Comparison of ENCODE assay signal across 8 cellular contexts in the genomic region with DNA sequence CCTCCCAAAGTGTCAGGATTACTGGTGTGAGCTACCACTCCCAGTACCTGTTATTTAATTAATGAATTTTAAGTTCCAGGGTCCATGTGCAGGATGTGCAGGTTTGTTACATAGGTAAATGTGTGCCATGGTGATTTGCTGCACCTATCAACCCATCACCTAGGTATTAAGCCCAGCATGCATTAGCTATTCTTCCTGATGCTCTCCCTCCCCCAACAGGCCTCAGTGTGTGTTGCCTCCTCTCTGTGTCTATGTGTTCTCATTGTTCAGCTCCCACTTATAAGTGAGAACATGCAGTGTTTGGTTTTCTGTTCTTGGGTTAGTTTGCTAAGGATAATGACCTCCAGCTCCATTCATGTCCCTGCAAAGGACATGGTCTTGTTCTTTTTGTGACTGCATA. TPM values are rescaled to one million over a fixed set of nuclear protein-coding genes. Genes with fewer than 3 reads are reported as not detected.
DNase-seq lines count a peak whose midpoint lies in the region; ATAC-seq and TF ChIP-seq lines count a peak whose summit lies in the region.
"Not testable (repeated sequence)": the region's sequence is repeated elsewhere in the genome, so short reads cannot be mapped to it uniquely, and the experiment has no call there.
"Had no signal": no experiment of that assay in that cellular context is flagged by ENCODE, and none has a peak within 500 bp of the region (broad histone marks: within the 10 kb centered on the region; RNA-seq: fewer than 3 reads in every experiment).

No MANE protein-coding gene starts in this region.

- peaks cover 14% of the 10 kb centered on the region; the same call in 1 of the 2 replicates for H3F3A ChIP-seq in MM.1S (ENCODE audit: insufficient read depth, low read length)

- not testable (repeated sequence) for H3K9me3 ChIP-seq in MM.1S (replicated peaks; ENCODE audit: insufficient read depth, low read length); liver (ENCODE audit: control insufficient read depth in 4 of 4, low read length in 3 of 4)

- H3K27me3 ChIP-seq in ACC112 (ENCODE audit: insufficient read depth, low read length); MM.1S (replicated peaks; ENCODE audit: insufficient read depth, low read length); liver (ENCODE audit: control insufficient read depth in 4 of 4, insufficient read depth in 4 of 4, low read length in 3 of 4); rectal smooth muscle tissue (ENCODE audit: control insufficient read depth, insufficient read depth, low read length): not testable (repeated sequence)

- intact Hi-C loops in activated CD4-positive, alpha-beta T cell treated with anti-CD3 and anti-CD28 coated beads, Interleukin-2, amount 10 ng/mL, durations not matched to agents 24 days and 14 days (cut with micrococcal nuclease): not testable (repeated sequence)

- H3K4me1 ChIP-seq in ACC112 (ENCODE audit: control insufficient read depth, insufficient read depth, low read length, unreplicated experiment); MM.1S (ENCODE audit: low read length); liver (ENCODE audit: control insufficient read depth in 4 of 4, insufficient read depth in 4 of 4, low read length in 3 of 4); rectal smooth muscle tissue (ENCODE audit: control insufficient read depth, insufficient read depth, low read length): not testable (repeated sequence)

- TF ChIP-seq CTCF in MM.1S (IDR thresholded peaks at IDR 0.05; ENCODE audit: low read length); liver (IDR thresholded peaks at IDR 0.05; ENCODE audit: low read depth, low read length, missing input control): not testable (repeated sequence)

- H2AFZ ChIP-seq in ACC112 (ENCODE audit: low read length, unreplicated experiment): not testable (repeated sequence)
- peak overlapping the region; percentile 67 for H2AFZ ChIP-seq in MM.1S (ENCODE audit: low read length)

- not testable (repeated sequence) for DNase-seq in MM.1S; activated CD4-positive, alpha-beta T cell treated with anti-CD3 and anti-CD28 coated beads, Interleukin-2, amount 10 ng/mL, durations not matched to agents 24 days and 14 days; activated naive CD8-positive, alpha-beta T cell treated with anti-CD3 and anti-CD28 coated beads, Interleukin-2, amount 10 ng/mL, durations not matched to agents 7 days and 5 days

- TF ChIP-seq RAD21 in liver (IDR thresholded peaks at IDR 0.05): not testable (repeated sequence)

- POLR2A ChIA-PET in activated naive CD8-positive, alpha-beta T cell treated with anti-CD3 and anti-CD28 coated beads, Interleukin-2, amount 10 ng/mL, durations not matched to agents 7 days and 5 days (lab: Charles Lee): interaction anchor here (1.2 to 3.7 kb wide), 4 partner anchors 10 to 46 kb away, joined by 3 to 30 read pairs (median 20); partner anchors contain the start of genes BAZ1B, BCL7B and TBL2

- H3K27me3 Mint-ChIP-seq in activated CD4-positive, alpha-beta T cell treated with anti-CD3 and anti-CD28 coated beads, Interleukin-2, amount 10 ng/mL, durations not matched to agents 24 days and 14 days; activated naive CD8-positive, alpha-beta T cell treated with anti-CD3 and anti-CD28 coated beads, Interleukin-2, amount 10 ng/mL, durations not matched to agents 7 days and 5 days: not testable (repeated sequence)

- not testable (repeated sequence) for H3K36me3 ChIP-seq in ACC112 (ENCODE audit: insufficient read depth, low read length); MM.1S (replicated peaks; ENCODE audit: insufficient read depth, low read length)
- H3K36me3 ChIP-seq in liver (ENCODE audit: control insufficient read depth in 4 of 4, insufficient read depth in 3 of 4, low read depth in 1 of 4, low read length in 3 of 4) (peaks cover 7 to 19% (median 13%) of the 10 kb centered on the region in 4 donors), rectal smooth muscle tissue (ENCODE audit: control insufficient read depth, insufficient read depth, low read length) (peaks cover 17% of the 10 kb centered on the region)

- not testable (repeated sequence) for H3K79me2 ChIP-seq in ACC112 (ENCODE audit: control insufficient read depth, insufficient read depth, low read length, unreplicated experiment); MM.1S (ENCODE audit: low read length)

- not testable (repeated sequence) for H3K27ac ChIP-seq in ACC112 (ENCODE audit: low read depth, low read length); MM.1S (ENCODE audit: low read length); rectal smooth muscle tissue (ENCODE audit: low read depth, low read length)
- H3K27ac ChIP-seq in liver (ENCODE audit: low read depth in 1 of 2, low read length in 2 of 2): peak overlapping the region in 1 of 2 donors; percentile 30

- H4K20me1 ChIP-seq in MM.1S (ENCODE audit: insufficient read depth, low read length): not testable (repeated sequence)

- peak overlapping the region; percentile 25 for H3K27ac Mint-ChIP-seq in activated CD4-positive, alpha-beta T cell treated with anti-CD3 and anti-CD28 coated beads, Interleukin-2, amount 10 ng/mL, durations not matched to agents 24 days and 14 days
- H3K27ac Mint-ChIP-seq in activated naive CD8-positive, alpha-beta T cell treated with anti-CD3 and anti-CD28 coated beads, Interleukin-2, amount 10 ng/mL, durations not matched to agents 7 days and 5 days: peak overlapping the region; percentile 80

- H3K9ac ChIP-seq in MM.1S (ENCODE audit: low read length) (peak overlapping the region; percentile 34; the same call in 1 of the 2 replicates), liver (ENCODE audit: low read depth in 1 of 2, low read length in 2 of 2) (peak overlapping the region; percentile 64 to 65), rectal smooth muscle tissue (ENCODE audit: low read length) (peak overlapping the region; percentile 4)

- not testable (repeated sequence) for H3K9me3 Mint-ChIP-seq in activated CD4-positive, alpha-beta T cell treated with anti-CD3 and anti-CD28 coated beads, Interleukin-2, amount 10 ng/mL, durations not matched to agents 24 days and 14 days; activated naive CD8-positive, alpha-beta T cell treated with anti-CD3 and anti-CD28 coated beads, Interleukin-2, amount 10 ng/mL, durations not matched to agents 7 days and 5 days

- peaks cover 30% of the 10 kb centered on the region for H3K4me1 Mint-ChIP-seq in activated CD4-positive, alpha-beta T cell treated with anti-CD3 and anti-CD28 coated beads, Interleukin-2, amount 10 ng/mL, durations not matched to agents 24 days and 14 days
- H3K4me1 Mint-ChIP-seq in activated naive CD8-positive, alpha-beta T cell treated with anti-CD3 and anti-CD28 coated beads, Interleukin-2, amount 10 ng/mL, durations not matched to agents 7 days and 5 days: peaks cover 21% of the 10 kb centered on the region

- not testable (repeated sequence) for H3K9me2 ChIP-seq in MM.1S (replicated peaks; ENCODE audit: insufficient read depth, low read length)

- H3K4me2 ChIP-seq in MM.1S (ENCODE audit: low read depth, low read length): peak overlapping the region; percentile 74

- H3K4me3 ChIP-seq in ACC112 (ENCODE audit: low read depth, low read length) (peak overlapping the region; percentile 72), MM.1S (ENCODE audit: low read length) (peak overlapping the region; percentile 61), liver (ENCODE audit: low read depth in 1 of 3, low read length in 3 of 3) (peak overlapping the region; percentile 45 to 68 (median 63)), rectal smooth muscle tissue (ENCODE audit: low read length) (peak overlapping the region; percentile 64)

- peaks cover 24% of the 10 kb centered on the region for H3K36me3 Mint-ChIP-seq in activated CD4-positive, alpha-beta T cell treated with anti-CD3 and anti-CD28 coated beads, Interleukin-2, amount 10 ng/mL, durations not matched to agents 24 days and 14 days (ENCODE audit: low read depth)
- H3K36me3 Mint-ChIP-seq in activated naive CD8-positive, alpha-beta T cell treated with anti-CD3 and anti-CD28 coated beads, Interleukin-2, amount 10 ng/mL, durations not matched to agents 7 days and 5 days: not testable (repeated sequence)

- H3K4me3 Mint-ChIP-seq in activated CD4-positive, alpha-beta T cell treated with anti-CD3 and anti-CD28 coated beads, Interleukin-2, amount 10 ng/mL, durations not matched to agents 24 days and 14 days: peak overlapping the region; percentile 62
- peak overlapping the region; percentile 80 for H3K4me3 Mint-ChIP-seq in activated naive CD8-positive, alpha-beta T cell treated with anti-CD3 and anti-CD28 coated beads, Interleukin-2, amount 10 ng/mL, durations not matched to agents 7 days and 5 days

- ATAC-seq in activated naive CD8-positive, alpha-beta T cell treated with anti-CD3 and anti-CD28 coated beads, Interleukin-2, amount 10 ng/mL, durations not matched to agents 7 days and 5 days (ENCODE audit: low read depth): peak; percentile 57

RNA-seq across cellular contexts. Expression of gene BCL7B, which starts 8.9 kb away (rescaled TPM):
- total RNA-seq in activated CD4-positive, alpha-beta T cell treated with anti-CD3 and anti-CD28 coated beads, Interleukin-2, amount 10 ng/mL, durations not matched to agents 24 days and 14 days: 73.8 and 75.9 TPM in 2 replicates
- 10 to 100 TPM; 64.1 to 71.9 TPM for total RNA-seq in activated naive CD8-positive, alpha-beta T cell treated with anti-CD3 and anti-CD28 coated beads, Interleukin-2, amount 10 ng/mL, durations not matched to agents 7 days and 5 days
- 10 to 100 TPM; 13.2 to 15.5 TPM for total RNA-seq in liver
- polyA plus RNA-seq in liver: 10 to 100 TPM; 27.0 to 27.5 TPM

RNA-seq across cellular contexts. Expression of gene TBL2, which starts 11.9 kb away (rescaled TPM):
- total RNA-seq in activated CD4-positive, alpha-beta T cell treated with anti-CD3 and anti-CD28 coated beads, Interleukin-2, amount 10 ng/mL, durations not matched to agents 24 days and 14 days: 41.4 and 49.1 TPM in 2 replicates
- 10 to 100 TPM; 21.3 to 25.0 TPM for total RNA-seq in activated naive CD8-positive, alpha-beta T cell treated with anti-CD3 and anti-CD28 coated beads, Interleukin-2, amount 10 ng/mL, durations not matched to agents 7 days and 5 days
- 10 to 100 TPM; 16.5 to 36.6 TPM for total RNA-seq in liver
- 10 to 100 TPM; 10.9 to 21.5 TPM for polyA plus RNA-seq in liver

RNA-seq across cellular contexts. Expression of gene BAZ1B, which starts 44.3 kb away (rescaled TPM):
- total RNA-seq in activated CD4-positive, alpha-beta T cell treated with anti-CD3 and anti-CD28 coated beads, Interleukin-2, amount 10 ng/mL, durations not matched to agents 24 days and 14 days: 110 and 112 TPM in 2 replicates
- 10 to 100 TPM; 90.5 to 93.0 TPM for total RNA-seq in activated naive CD8-positive, alpha-beta T cell treated with anti-CD3 and anti-CD28 coated beads, Interleukin-2, amount 10 ng/mL, durations not matched to agents 7 days and 5 days
- total RNA-seq in liver: 10 to 100 TPM; 30.7 to 31.3 TPM
- polyA plus RNA-seq in liver: 10 to 100 TPM in 1 of 2 donors, 1 to 10 TPM in 1; 8.6 to 12.3 TPM

RNA-seq across cellular contexts. Expression of gene MLXIPL, which starts 57.9 kb away (rescaled TPM):
- not detected in 2 replicates for total RNA-seq in activated CD4-positive, alpha-beta T cell treated with anti-CD3 and anti-CD28 coated beads, Interleukin-2, amount 10 ng/mL, durations not matched to agents 24 days and 14 days
- total RNA-seq in activated naive CD8-positive, alpha-beta T cell treated with anti-CD3 and anti-CD28 coated beads, Interleukin-2, amount 10 ng/mL, durations not matched to agents 7 days and 5 days: not detected
- total RNA-seq in liver: 100 to 1,000 TPM in 1 of 2 donors, 10 to 100 TPM in 1; 50.3 to 384 TPM
- polyA plus RNA-seq in liver: 100 to 1,000 TPM; 148 to 316 TPM
- total RNA-seq: bronchial epithelial cell, OCI-LY7 had no signal

Comparison
In these comparisons a context has a peak if more than half of its experiments do, and no peak if none do; other contexts are left out.
1. H3K9ac ChIP-seq: peak in every context shown above with its lines; median percentile 64 in liver; 34 in MM.1S; 4 in rectal smooth muscle tissue.